Comparison of ENCODE assay signal across 9 cellular contexts in genomic region chr2:231715499-231715837, GRCh38. TPM values are rescaled to one million over a fixed set of nuclear protein-coding genes. Genes with fewer than 3 reads are reported as not detected.
DNase-seq lines count a peak whose midpoint lies in the region; ATAC-seq and TF ChIP-seq lines count a peak whose summit lies in the region.
"Had no signal": no experiment of that assay in that cellular context is flagged by ENCODE, and none has a peak within 500 bp of the region (broad histone marks: within the 10 kb centered on the region; RNA-seq: fewer than 3 reads in every experiment).

No MANE protein-coding gene starts in this region.

- 45 to 48% methylated on average over 5 of the region's 5 CpGs for WGBS in heart right ventricle, 2 donors
- WGBS in heart left ventricle, 4 donors = 45 to 51% (median 49%) methylated on average over 5 of the region's 5 CpGs
- 49% methylated on average over 5 of the region's 5 CpGs for WGBS in mesenchymal stem cell

- H3K4me1 ChIP-seq in heart right ventricle (peaks cover 25 to 65% (median 53%) of the 10 kb centered on the region in 9 donors), heart left ventricle (peaks cover 6 to 62% (median 50%) of the 10 kb centered on the region in 12 donors), mesenchymal stem cell (ENCODE audit: control insufficient read depth, insufficient read depth, low read depth, low read length) (peaks cover 56% of the 10 kb centered on the region), vagina (peaks cover 37% of the 10 kb centered on the region)

- peak overlapping the region; percentile 72 to 77 for H2BK12ac ChIP-seq in mesenchymal stem cell (ENCODE audit: low read length in 2 of 2)

- peak overlapping the region; percentile 6 for H2BK15ac ChIP-seq in mesenchymal stem cell (ENCODE audit: low read depth, poor library complexity, severe bottlenecking)

- peak in 5 of 9 donors; percentile 2 to 38 (median 17) for TF ChIP-seq CTCF in heart right ventricle (IDR thresholded peaks at IDR 0.05)
- TF ChIP-seq CTCF in heart left ventricle (IDR thresholded peaks at IDR 0.05) = peak in 2 of 12 donors; percentile 6
- peak; percentile 52 for TF ChIP-seq CTCF in VCaP (conservative IDR thresholded peaks at IDR 0.05)
- TF ChIP-seq CTCF in vagina (IDR thresholded peaks at IDR 0.05) = no peak
- TF ChIP-seq CTCF in omental fat pad (IDR thresholded peaks at IDR 0.05) = no peak

- H2BK5ac ChIP-seq in mesenchymal stem cell (ENCODE audit: low read depth, low read length, poor library complexity, severe bottlenecking) = no peak overlapping the region

- H3K4me3 ChIP-seq in heart right ventricle = no peak overlapping the region
- H3K4me3 ChIP-seq in heart left ventricle = no peak overlapping the region
- H3K4me3 ChIP-seq in mesenchymal stem cell (ENCODE audit: insufficient read depth in 1 of 2, low read depth in 1 of 2, low read length in 2 of 2) = peak overlapping the region in 1 of 2 experiments; percentile 3
- no peak overlapping the region for H3K4me3 ChIP-seq in vagina
- H3K4me3 ChIP-seq: esophagus squamous epithelium had no signal

- H3K27ac ChIP-seq in heart right ventricle (no peak overlapping the region), heart left ventricle (no peak overlapping the region), VCaP (no peak overlapping the region), mesenchymal stem cell (ENCODE audit: low read length, poor library complexity, severe bottlenecking) (no peak overlapping the region), vagina (peak overlapping the region; percentile 83)

- peak overlapping the region; percentile 45 for H3K9ac ChIP-seq in mesenchymal stem cell (ENCODE audit: low read length)

- intact Hi-C loops in heart right ventricle (cut with DNase I) (loop anchor here (1.0 to 10.0 kb wide), 10 partner anchors 37 to 201 kb away; no protein-coding TSS in a partner anchor), heart left ventricle (cut with DNase I) (loop anchor here (1.0 to 5.0 kb wide), 8 partner anchors 35 to 103 kb away; no protein-coding TSS in a partner anchor), vagina (cut with DNase I) (loop anchor here (2.0 kb wide), 1 partner anchor 103 kb away; no protein-coding TSS in a partner anchor)

- TF ChIP-seq POLR2A in heart left ventricle (IDR thresholded peaks at IDR 0.05) (no peak), vagina (IDR thresholded peaks at IDR 0.05) (no peak)

- peak overlapping the region in 1 of 2 experiments; percentile 66 for H3K18ac ChIP-seq in mesenchymal stem cell (ENCODE audit: low read depth in 1 of 2, low read length in 2 of 2)

- no peak overlapping the region for H2AFZ ChIP-seq in mesenchymal stem cell (ENCODE audit: low read depth, low read length)

- no peak overlapping the region for H2BK120ac ChIP-seq in mesenchymal stem cell (ENCODE audit: low read depth, low read length)

- peak overlapping the region in 1 of 2 experiments; percentile 3 for H3K14ac ChIP-seq in mesenchymal stem cell (ENCODE audit: low read length in 2 of 2)

- H4K8ac ChIP-seq in mesenchymal stem cell (ENCODE audit: low read length) = no peak overlapping the region

- DNase-seq in heart right ventricle (peak in 1 of 2 donors; percentile 3), heart left ventricle (no peak), mesenchymal stem cell (no peak), vagina (ENCODE audit: extremely low spot score in 2 of 2) (no peak), NCI-H446 (lab: John Stamatoyannopoulos, UW) (no peak), NCI-H2227 treated with DMSO at 0.1 percent for 48 hours (lab: John Stamatoyannopoulos, UW) (no peak), omental fat pad (ENCODE audit: low spot score) (no peak)
- DNase-seq: esophagus squamous epithelium had no signal

- no peak overlapping the region for H3K4ac ChIP-seq in mesenchymal stem cell (ENCODE audit: low read depth in 1 of 2, low read length in 2 of 2)

- no peak overlapping the region for H3K4me2 ChIP-seq in mesenchymal stem cell (ENCODE audit: low read length, poor library complexity, severe bottlenecking)

- peak overlapping the region; percentile 48 for H4K91ac ChIP-seq in mesenchymal stem cell (ENCODE audit: low read length)

- peaks cover 2% of the 10 kb centered on the region for H3K79me1 ChIP-seq in mesenchymal stem cell (replicated peaks; ENCODE audit: low read length, poor library complexity, severe bottlenecking)

- ATAC-seq in heart right ventricle = peak in 1 of 8 donors; percentile 1
- no peak for ATAC-seq in heart left ventricle
- ATAC-seq in omental fat pad (ENCODE audit: low FRiP score) = no peak

- peaks cover 0 to 34% (median 13%) of the 10 kb centered on the region in 9 donors for H3K36me3 ChIP-seq in heart right ventricle
- H3K36me3 ChIP-seq in heart left ventricle = peaks cover 0 to 29% (median 25%) of the 10 kb centered on the region in 9 donors
- H3K36me3 ChIP-seq in mesenchymal stem cell (ENCODE audit: control insufficient read depth in 1 of 2, insufficient read depth in 2 of 2, low read depth in 1 of 2, low read length in 2 of 2) = peaks cover 17 to 29% of the 10 kb centered on the region in 2 experiments
- peaks cover 0 to 15% of the 10 kb centered on the region in 2 donors for H3K36me3 ChIP-seq in vagina

- H2AK5ac ChIP-seq in mesenchymal stem cell (ENCODE audit: low read length, severe bottlenecking) = no peak overlapping the region

- H3K9me3 ChIP-seq in heart right ventricle (no peaks in the 10 kb centered on the region), heart left ventricle (peaks cover 0 to 5% (median 0%) of the 10 kb centered on the region in 12 donors), mesenchymal stem cell (ENCODE audit: control insufficient read depth, low read length) (no peaks in the 10 kb centered on the region), vagina (no peaks in the 10 kb centered on the region)
- H3K9me3 ChIP-seq: esophagus squamous epithelium had no signal

- no peak overlapping the region for H3K23ac ChIP-seq in mesenchymal stem cell (ENCODE audit: low read length in 2 of 2)

- no peaks in the 10 kb centered on the region for H3K27me3 ChIP-seq in heart right ventricle
- no peaks in the 10 kb centered on the region for H3K27me3 ChIP-seq in heart left ventricle
- no peaks in the 10 kb centered on the region for H3K27me3 ChIP-seq in mesenchymal stem cell (ENCODE audit: control insufficient read depth in 1 of 2, insufficient read depth in 1 of 2, low read length in 2 of 2)
- H3K27me3 ChIP-seq in vagina = no peaks in the 10 kb centered on the region
- H3K27me3 ChIP-seq: esophagus squamous epithelium had no signal

RNA-seq across cellular contexts. Expression of gene PTMA, which starts 7.1 kb away (rescaled TPM):
- total RNA-seq in heart right ventricle (100 to 1,000 TPM; 133 to 348 (median 164) TPM), heart left ventricle (100 to 1,000 TPM; 143 to 409 (median 200) TPM), vagina (536 TPM), omental fat pad (1,000 to 10,000 TPM in 1 of 4 donors, 100 to 1,000 TPM in 3; 757 to 1,307 (median 926) TPM)
- polyA plus RNA-seq in heart right ventricle (100 to 1,000 TPM; 567 to 626 TPM), heart left ventricle (100 to 1,000 TPM; 403 to 707 TPM)
- 1,344 TPM for polyA plus RNA-seq in mesenchymal stem cell (2013, experiment 1 of 2)
- polyA plus RNA-seq in mesenchymal stem cell (2013, experiment 2 of 2) = 1,330 TPM

Comparison
In these comparisons a context has a peak if more than half of its experiments do, and no peak if none do; other contexts are left out.
1. CTCF ChIP-seq: peak in heart right ventricle (5 of 9) and VCaP (single experiment); none in vagina (0 of 3) and omental fat pad (0 of 3).